8 cellular contexts compared by ENCODE assay signal in the genomic region with DNA sequence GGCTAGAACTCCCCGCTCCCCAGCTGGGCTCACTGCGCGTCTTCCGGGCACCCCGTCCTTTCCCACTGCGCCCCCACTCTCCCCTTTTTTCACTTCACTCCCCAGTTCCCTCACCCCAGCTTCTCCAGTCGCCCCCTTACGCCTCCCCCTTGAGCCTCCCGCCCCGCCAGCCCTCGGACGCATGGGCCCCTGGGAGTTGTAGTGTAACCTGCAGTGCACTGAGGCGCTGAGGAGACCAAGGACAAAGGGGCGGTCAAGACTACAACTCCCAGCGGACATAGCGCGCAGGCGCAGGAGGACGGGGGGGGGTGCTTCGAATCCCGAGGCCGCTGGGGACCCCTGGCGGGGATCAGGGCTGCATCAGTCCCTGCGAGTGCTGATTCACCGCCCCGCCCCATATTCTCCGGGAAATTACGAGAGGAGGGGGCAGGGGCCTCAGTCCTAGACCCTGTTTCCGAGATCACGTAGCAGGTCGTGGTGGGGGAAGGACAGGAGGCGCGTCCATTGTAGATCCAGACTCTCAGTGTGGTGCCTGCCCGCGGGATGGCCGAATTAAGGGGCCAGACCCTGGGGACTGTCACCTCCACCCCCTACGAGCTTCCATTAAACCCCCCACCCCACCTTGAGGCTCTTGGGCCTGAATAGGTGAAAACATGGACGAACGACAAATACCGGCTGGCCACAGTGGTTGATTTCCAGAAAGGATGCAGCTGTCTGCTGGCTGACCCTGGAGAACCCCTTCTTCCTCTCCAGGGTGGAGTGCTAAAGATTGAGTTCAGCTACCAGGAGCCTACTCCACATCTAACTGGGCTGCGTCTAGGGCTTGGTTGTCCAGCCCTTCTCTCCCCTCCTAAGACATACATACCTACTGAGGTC. TPM values are rescaled to one million over a fixed set of nuclear protein-coding genes. Genes with fewer than 3 reads are reported as not detected.
DNase-seq lines count a peak whose midpoint lies in the region; ATAC-seq, FAIRE-seq and TF ChIP-seq lines count a peak whose summit lies in the region.

No MANE protein-coding gene starts in this region.

- ATAC-seq in HG03378 (IDR thresholded peaks at IDR 0.05; ENCODE audit: unreplicated experiment), result peak; percentile 85
- peak; percentile 96 to 97 for ATAC-seq in activated CD4-positive, CD25-positive, alpha-beta regulatory T cell treated with anti-CD3 and anti-CD28 coated beads, Interleukin-2, amount 50 U/mL, for 24 hours

- peak; percentile 96 to 97 for DNase-seq in AML-193 (lab: John Stamatoyannopoulos, UW)
- DNase-seq in NCI-H446 (lab: John Stamatoyannopoulos, UW), result peak; percentile 75 to 91
- DNase-seq in cerebellar cortex (ENCODE audit: low spot score), result peak; percentile 99
- peak; percentile 96 for DNase-seq in keratinocyte (ENCODE audit: low read depth, low spot score)
- peak; percentile 87 to 90 (median 88) for DNase-seq in stimulated activated CD4-positive, alpha-beta T cell treated with anti-CD3 and anti-CD28 coated beads, Interleukin-12 subunit alpha, Interleukin-12 subunit beta, amount 100 ng/mL, for 48 hours (ENCODE audit: low read depth in 2 of 3, low spot score in 1 of 3)

- H3K9me3 ChIP-seq in keratinocyte (ENCODE audit: control insufficient read depth, low read depth, low read length), result no peaks in the 10 kb centered on the region

- peaks cover 44% of the 10 kb centered on the region for H3K79me2 ChIP-seq in keratinocyte (ENCODE audit: control insufficient read depth, insufficient read depth, low read length)

- peaks cover 29% of the 10 kb centered on the region for H4K20me1 ChIP-seq in keratinocyte (ENCODE audit: control insufficient read depth, extremely low read depth, insufficient read depth, low read length)

- H3K27ac ChIP-seq in keratinocyte (ENCODE audit: control insufficient read depth, insufficient read depth, low read length), result peak overlapping the region; percentile 87

- peaks cover 5 to 27% of the 10 kb centered on the region in 2 experiments for H3K36me3 ChIP-seq in keratinocyte (ENCODE audit: control insufficient read depth in 2 of 2, extremely low read depth in 1 of 2, insufficient read depth in 2 of 2, low read length in 2 of 2)

- no peaks in the 10 kb centered on the region for H3K9me1 ChIP-seq in keratinocyte (ENCODE audit: control insufficient read depth, extremely low read depth, insufficient read depth, low read length)

- peak overlapping the region; percentile 84 for H3K4me2 ChIP-seq in keratinocyte (ENCODE audit: control insufficient read depth, extremely low read depth, insufficient read depth, low read depth, low read length)

- peak; percentile 65 to 82 (median 80) for TF ChIP-seq CTCF in keratinocyte (optimal IDR thresholded peaks at IDR 0.05 in 1 of 3, IDR thresholded peaks at IDR 0.05 in 1 of 3, conservative IDR thresholded peaks at IDR 0.05 in 1 of 3; ENCODE audit: extremely low read depth in 1 of 3, insufficient read depth in 2 of 3, low read length in 3 of 3)

- H2AFZ ChIP-seq in keratinocyte (ENCODE audit: control insufficient read depth, low read length), result peak overlapping the region; percentile 85

- TF ChIP-seq POLR2A in GM19099 (IDR thresholded peaks at IDR 0.05; ENCODE audit: extremely low read depth, insufficient read length, low read depth), result peak; percentile 42

- no peaks in the 10 kb centered on the region for H3K27me3 ChIP-seq in keratinocyte (ENCODE audit: control insufficient read depth, extremely low read depth, insufficient read depth, low read length)

- peaks cover 35% of the 10 kb centered on the region for H3K4me1 ChIP-seq in keratinocyte (ENCODE audit: control insufficient read depth, extremely low read depth, insufficient read depth, low read length)

- peak; percentile 43 for FAIRE-seq in keratinocyte (lab: Jason Lieb, UNC)

- peak overlapping the region; percentile 96 to 100 (median 99) for H3K4me3 ChIP-seq in keratinocyte (ENCODE audit: control insufficient read depth in 2 of 3, extremely low read depth in 1 of 3, insufficient read depth in 2 of 3, low read depth in 1 of 3, low read length in 3 of 3)

- dilution Hi-C loops in keratinocyte (cut with MboI; ENCODE audit: extremely low pct_ligation_motif_present, low sequenced_read_pairs), result no loop called here

- peak overlapping the region; percentile 99 for H3K9ac ChIP-seq in keratinocyte (ENCODE audit: control insufficient read depth, extremely low read depth, insufficient read depth, low read length)

RNA-seq across cellular contexts. Expression of gene YWHAG, which starts 0.6 kb away (rescaled TPM):
- polyA plus RNA-seq in keratinocyte, result 88.1 to 130 TPM (median 116 TPM) in 3 replicates
- 55.4 TPM for polyA plus RNA-seq in keratinocyte (2011; ENCODE audit: low read depth)
- polyA plus RNA-seq in keratinocyte (2011; cell fraction: cytosol; rRNA removed), result 122 and 131 TPM in 2 replicates
- polyA plus RNA-seq in keratinocyte (2011; cell fraction: nucleus; rRNA removed), result 139 and 153 TPM in 2 replicates
- polyA plus RNA-seq in keratinocyte (2012; ENCODE audit: low replicate concordance), result 142 and 228 TPM in 2 replicates
- 96.6 to 165 TPM (median 132 TPM) in 3 replicates for polyA minus RNA-seq in keratinocyte
- polyA minus RNA-seq in keratinocyte (2011; cell fraction: cytosol; rRNA and poly(A)+ RNA removed), result 173 TPM
- 96.8 and 151 TPM in 2 replicates for polyA minus RNA-seq in keratinocyte (2011; cell fraction: nucleus; rRNA and poly(A)+ RNA removed)

RNA-seq across cellular contexts. Expression of gene SSC4D, which starts 50.1 kb away (rescaled TPM):
- 0.98 to 1.6 TPM (median 1.1 TPM) in 3 replicates for polyA plus RNA-seq in keratinocyte
- not detected for polyA plus RNA-seq in keratinocyte (2011; ENCODE audit: low read depth)
- polyA plus RNA-seq in keratinocyte (2011; cell fraction: cytosol; rRNA removed), result 0.83 and 1.2 TPM in 2 replicates
- 1.6 and 2.0 TPM in 2 replicates for polyA plus RNA-seq in keratinocyte (2011; cell fraction: nucleus; rRNA removed)
- polyA plus RNA-seq in keratinocyte (2012; ENCODE audit: low replicate concordance), result 0.76 and 0.88 TPM in 2 replicates
- 0.13 to 0.73 TPM (median 0.48 TPM) in 3 replicates for polyA minus RNA-seq in keratinocyte
- polyA minus RNA-seq in keratinocyte (2011; cell fraction: cytosol; rRNA and poly(A)+ RNA removed), result not detected
- polyA minus RNA-seq in keratinocyte (2011; cell fraction: nucleus; rRNA and poly(A)+ RNA removed), result 0.39 and 0.53 TPM in 2 replicates

RNA-seq across cellular contexts. Expression of gene HSPB1, which starts 56.9 kb away (rescaled TPM):
- 460 to 1,644 TPM (median 478 TPM) in 3 replicates for polyA plus RNA-seq in keratinocyte
- 1,835 TPM for polyA plus RNA-seq in keratinocyte (2011; ENCODE audit: low read depth)
- 1,014 and 2,934 TPM in 2 replicates for polyA plus RNA-seq in keratinocyte (2011; cell fraction: cytosol; rRNA removed)
- 815 and 1,237 TPM in 2 replicates for polyA plus RNA-seq in keratinocyte (2011; cell fraction: nucleus; rRNA removed)
- 1,130 and 7,717 TPM in 2 replicates for polyA plus RNA-seq in keratinocyte (2012; ENCODE audit: low replicate concordance)
- 147 to 577 TPM (median 569 TPM) in 3 replicates for polyA minus RNA-seq in keratinocyte
- polyA minus RNA-seq in keratinocyte (2011; cell fraction: cytosol; rRNA and poly(A)+ RNA removed), result 2,222 TPM
- polyA minus RNA-seq in keratinocyte (2011; cell fraction: nucleus; rRNA and poly(A)+ RNA removed), result 585 and 748 TPM in 2 replicates

Comparison
In these comparisons a context has a peak if more than half of its experiments do, and no peak if none do; other contexts are left out.
1. Peak in every context shown above with its lines: DNase-seq, ATAC-seq, H3K4me3 ChIP-seq and H3K27ac ChIP-seq.